Comparison of ENCODE assay signal across 8 cellular contexts in the genomic region with DNA sequence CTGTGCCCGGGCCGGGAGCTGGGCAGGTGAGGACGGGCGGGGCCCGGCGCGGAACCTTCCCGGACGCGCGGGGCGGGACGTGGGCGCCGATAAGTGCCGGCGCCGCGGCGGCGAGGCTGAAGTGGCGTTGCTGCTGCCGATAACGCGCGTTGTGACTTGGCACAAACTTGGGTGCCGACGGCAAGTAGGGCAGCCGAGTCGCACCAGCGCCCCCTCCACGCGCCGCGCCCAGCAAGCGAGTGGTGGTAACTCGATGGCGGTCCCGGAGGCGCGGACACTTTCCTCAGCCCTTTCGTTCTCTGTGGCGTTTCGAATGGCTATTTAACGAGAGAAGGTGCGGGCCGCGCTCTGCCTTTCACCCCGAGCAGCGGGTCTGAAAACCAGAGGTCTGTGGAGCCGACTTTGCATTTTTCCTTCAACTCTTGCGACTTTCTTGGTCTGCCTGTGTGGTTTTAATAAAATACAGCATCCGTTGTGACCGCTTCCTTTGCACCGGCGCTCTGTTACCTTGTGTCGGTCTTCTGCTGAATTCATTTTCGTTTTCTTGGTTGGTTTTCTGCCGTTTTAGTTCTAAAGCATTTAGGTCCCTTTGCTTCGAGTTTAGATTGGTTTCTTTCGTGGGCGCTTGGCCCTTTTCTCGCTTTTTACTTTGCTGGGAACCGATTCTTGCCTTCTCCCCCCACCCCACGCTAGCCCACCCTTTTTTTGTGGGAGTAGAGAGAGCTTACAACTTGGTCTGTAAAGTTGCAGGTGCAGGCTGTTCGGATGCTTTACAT. TPM values are rescaled to one million over a fixed set of nuclear protein-coding genes. Genes with fewer than 3 reads are reported as not detected.
DNase-seq lines count a peak whose midpoint lies in the region; TF ChIP-seq lines count a peak whose summit lies in the region.

No MANE protein-coding gene starts in this region.

- H4K8ac ChIP-seq in H9 (replicated peaks; ENCODE audit: insufficient read length, low read depth, low read length): no peak overlapping the region

- no peak overlapping the region for H3K23ac ChIP-seq in H9 (ENCODE audit: insufficient read length, low read depth, low read length)

- H3K79me1 ChIP-seq in H9 (ENCODE audit: insufficient read depth, low read depth, low read length, poor library complexity, severe bottlenecking): no peaks in the 10 kb centered on the region

- H3K4me3 ChIP-seq in GM08714 (ENCODE audit: low read length) (peak overlapping the region; percentile 99), breast epithelium (peak overlapping the region; percentile 90 to 99 (median 96))

- no peaks in the 10 kb centered on the region; the same call in 1 of the 2 replicates for H3K27me3 ChIP-seq in H9 (ENCODE audit: insufficient read depth, low read length)
- no peaks in the 10 kb centered on the region for H3K27me3 ChIP-seq in breast epithelium

- TF ChIP-seq CTCF in H9 (conservative IDR thresholded peaks at IDR 0.05): no peak; the same call in 1 of the 3 replicates
- no peak for TF ChIP-seq CTCF in breast epithelium (IDR thresholded peaks at IDR 0.05)

- no peaks in the 10 kb centered on the region; a peak in 1 of 7 replicates for H3K36me3 Mint-ChIP-seq in H9 (ENCODE audit: insufficient read depth in 1 of 3, low read depth in 3 of 3)

- H3K27ac Mint-ChIP-seq in H9: peak overlapping the region in 1 of 3 experiments; percentile 12; a peak in 1 of 7 replicates

- peaks cover 11% of the 10 kb centered on the region for H3K27me3 Mint-ChIP-seq in H9 (ENCODE audit: low read depth)

- no peak overlapping the region for H2BK12ac ChIP-seq in H9 (ENCODE audit: insufficient read length, low read depth, low read length)

- H2BK5ac ChIP-seq in H9 (ENCODE audit: insufficient read length, low read length): no peak overlapping the region

- no peak overlapping the region for H3K18ac ChIP-seq in H9 (ENCODE audit: insufficient read length, low read depth, low read length)

- peak overlapping the region; percentile 57 for H3K9ac ChIP-seq in H9 (ENCODE audit: extremely low read depth, insufficient read length, low read length)

- H3K27ac ChIP-seq in H9 (ENCODE audit: insufficient read length, low read depth, low read length): no peak overlapping the region
- H3K27ac ChIP-seq in breast epithelium: peak overlapping the region; percentile 93 to 94

- H3K4me1 Mint-ChIP-seq in H9: peaks cover 29 to 34% of the 10 kb centered on the region in 2 experiments

- H3K23me2 ChIP-seq in H9 (ENCODE audit: insufficient read length, low read depth, low read length, poor library complexity, severe bottlenecking): peaks cover 12% of the 10 kb centered on the region

- no peaks in the 10 kb centered on the region for H3K36me3 ChIP-seq in breast epithelium

- H2BK120ac ChIP-seq in H9 (ENCODE audit: low read depth, low read length, poor library complexity, severe bottlenecking): no peak overlapping the region

- intact Hi-C loops in breast epithelium (cut with DNase I; ENCODE audit: low total_unique reads): no loop called here

- DNase-seq in H9: peak; percentile 51
- peak; percentile 70 for DNase-seq in M059J (ENCODE audit: low read depth)
- DNase-seq in UCSD-AML1 (lab: John Stamatoyannopoulos, UW; ENCODE audit: unreplicated experiment): peak; percentile 59
- peak; percentile 41 to 56 for DNase-seq in breast epithelium (ENCODE audit: low spot score in 2 of 2)
- peak; percentile 81 for DNase-seq in islet precursor cell
- DNase-seq in stimulated activated CD4-positive, alpha-beta T cell treated with anti-CD3 and anti-CD28 coated beads, Interleukin-12 subunit alpha, Interleukin-12 subunit beta, amount 100 ng/mL, for 48 hours (ENCODE audit: low read depth in 2 of 3, low spot score in 1 of 3): peak; percentile 38 to 54 (median 43)
- no peak for DNase-seq in GM19240 (ENCODE audit: insufficient read length, low spot score)

- no peak for TF ChIP-seq POLR2A in breast epithelium (IDR thresholded peaks at IDR 0.05)

- H2BK20ac ChIP-seq in H9 (ENCODE audit: low read depth, low read length, poor library complexity, severe bottlenecking): no peak overlapping the region

- no peak overlapping the region for H4K5ac ChIP-seq in H9 (ENCODE audit: insufficient read length, low read depth, low read length)

- peak overlapping the region; percentile 70 for H3K4me2 ChIP-seq in H9 (ENCODE audit: insufficient read depth, insufficient read length, low read length)

- H3K4ac ChIP-seq in H9 (ENCODE audit: low read depth, low read length): no peak overlapping the region

- H3T11ph ChIP-seq in H9 (ENCODE audit: low read length): no peak overlapping the region

- H3K14ac ChIP-seq in H9 (ENCODE audit: insufficient read depth, low read length): peak overlapping the region; percentile 54; the same call in 1 of the 2 replicates

- peaks cover 2% of the 10 kb centered on the region; the same call in 1 of the 2 replicates for H3K79me2 ChIP-seq in H9 (ENCODE audit: insufficient read depth, low read length)

- no peaks in the 10 kb centered on the region for H4K20me1 ChIP-seq in H9 (ENCODE audit: control insufficient read depth, insufficient read depth, insufficient read length)

- no peak overlapping the region for H2BK15ac ChIP-seq in H9 (ENCODE audit: low read depth, low read length)

- peak overlapping the region; percentile 78 to 89 for H3K4me3 Mint-ChIP-seq in H9

- WGBS in H9 (ENCODE audit: extremely low coverage, insufficient read length, low lambda C conversion rate): no CpG with 5 or more reads among the region's 66 CpGs

- no peak overlapping the region for H2AK5ac ChIP-seq in H9 (ENCODE audit: insufficient read length, low read length)

- no peak overlapping the region for H3K56ac ChIP-seq in H9 (ENCODE audit: insufficient read length, low read depth, low read length)

- H4K91ac ChIP-seq in H9 (ENCODE audit: insufficient read length, low read depth, low read length): no peak overlapping the region

- H3K4me1 ChIP-seq in H9 (ENCODE audit: insufficient read depth, low read length) (peaks cover 5% of the 10 kb centered on the region; the same call in 1 of the 2 replicates), breast epithelium (no peaks in the 10 kb centered on the region)

- peaks cover 0 to 3% of the 10 kb centered on the region in 2 experiments; a peak in 2 of 5 replicates for H3K9me3 Mint-ChIP-seq in H9

- H3K9me3 ChIP-seq in H9 (ENCODE audit: control insufficient read depth, low read depth, low read length) (no peaks in the 10 kb centered on the region), breast epithelium (no peaks in the 10 kb centered on the region)

- H2AFZ ChIP-seq in H9 (ENCODE audit: low read length): no peak overlapping the region

RNA-seq across cellular contexts. Expression of a gene that starts 0.7 kb away (rescaled TPM):
- total RNA-seq in H9 (2021) (9.3 and 9.8 TPM in 2 replicates), breast epithelium (10 to 100 TPM; 13.3 to 24.3 (median 24.1) TPM)
- 109 and 141 TPM in 2 replicates for total RNA-seq in M059J (2014; rRNA removed; shearing (Covaris generic))
